Comparison of ENCODE assay signal across 1 cellular context in the genomic region with DNA sequence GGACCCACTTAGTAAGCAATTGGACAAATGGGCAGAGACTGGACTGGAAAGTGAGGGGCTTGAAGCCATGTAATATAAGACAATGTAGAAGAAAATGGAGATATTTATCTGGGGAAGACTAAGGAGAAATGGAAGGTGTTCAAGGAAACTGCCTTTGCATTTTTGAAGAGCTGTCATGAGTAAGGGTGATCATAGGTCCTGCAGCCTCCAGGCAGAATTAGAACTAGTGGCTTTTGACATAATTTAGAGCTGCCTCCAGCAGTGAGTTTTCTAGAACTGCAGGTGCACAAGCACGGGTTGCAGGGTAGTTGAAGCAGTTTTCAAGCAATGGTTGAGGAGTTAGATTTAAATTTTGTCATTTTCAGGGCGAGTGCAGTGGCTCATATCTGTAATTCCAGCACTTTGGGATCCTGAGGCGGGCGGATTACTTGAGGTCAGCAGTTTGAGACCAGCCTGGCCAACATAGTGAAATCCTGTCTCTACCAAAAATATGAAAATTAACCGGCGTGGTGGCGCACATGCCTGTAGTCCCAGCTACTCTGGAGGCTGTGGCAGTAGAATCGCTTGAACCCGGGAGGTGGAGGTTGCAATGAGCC.
A peak's percentile ranks its signal among the peaks of the same experiment; 100 is the strongest.
TF ChIP-seq lines count a peak whose summit lies in the region.

No MANE protein-coding gene starts in this region.

TF ChIP-seq in K562, 482 proteins besides CTCF, POLR2A, EP300 and RAD21 (continued from another document):
- TF ChIP-seq, protein P1, sequence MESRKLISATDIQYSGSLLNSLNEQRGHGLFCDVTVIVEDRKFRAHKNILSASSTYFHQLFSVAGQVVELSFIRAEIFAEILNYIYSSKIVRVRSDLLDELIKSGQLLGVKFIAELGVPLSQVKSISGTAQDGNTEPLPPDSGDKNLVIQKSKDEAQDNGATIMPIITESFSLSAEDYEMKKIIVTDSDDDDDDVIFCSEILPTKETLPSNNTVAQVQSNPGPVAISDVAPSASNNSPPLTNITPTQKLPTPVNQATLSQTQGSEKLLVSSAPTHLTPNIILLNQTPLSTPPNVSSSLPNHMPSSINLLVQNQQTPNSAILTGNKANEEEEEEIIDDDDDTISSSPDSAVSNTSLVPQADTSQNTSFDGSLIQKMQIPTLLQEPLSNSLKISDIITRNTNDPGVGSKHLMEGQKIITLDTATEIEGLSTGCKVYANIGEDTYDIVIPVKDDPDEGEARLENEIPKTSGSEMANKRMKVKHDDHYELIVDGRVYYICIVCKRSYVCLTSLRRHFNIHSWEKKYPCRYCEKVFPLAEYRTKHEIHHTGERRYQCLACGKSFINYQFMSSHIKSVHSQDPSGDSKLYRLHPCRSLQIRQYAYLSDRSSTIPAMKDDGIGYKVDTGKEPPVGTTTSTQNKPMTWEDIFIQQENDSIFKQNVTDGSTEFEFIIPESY (CRISPR knock-in tag; IDR thresholded peaks at IDR 0.05), result 0 out of 2 replicates have a peak, but pooled peaks have one; percentile 22
- TF ChIP-seq SMARCA4 (IDR thresholded peaks at IDR 0.05) (peak; percentile 28; the same call in 1 of the 2 replicates), ESRRB (CRISPR knock-in tag; IDR thresholded peaks at IDR 0.05; ENCODE audit: borderline replicate concordance) (no peak), HDAC3 (IDR thresholded peaks at IDR 0.05; ENCODE audit: borderline replicate concordance, partially characterized antibody) (no peak), ZNF75A (CRISPR knock-in tag; IDR thresholded peaks at IDR 0.05) (no peak), ZNF140 (CRISPR knock-in tag; IDR thresholded peaks at IDR 0.05) (no peak), NR2C1 (IDR thresholded peaks at IDR 0.05) (no peak), NR2C1 (tag; IDR thresholded peaks at IDR 0.05) (no peak), ZNF584 (CRISPR knock-in tag; IDR thresholded peaks at IDR 0.05; ENCODE audit: low read depth) (no peak), RBM39 (optimal IDR thresholded peaks at IDR 0.05; ENCODE audit: low read depth, low read length) (no peak), RCOR1 (IDR thresholded peaks at IDR 0.05; ENCODE audit: borderline replicate concordance in 1 of 2, low read depth in 2 of 2, low read length in 2 of 2) (peak in 1 of 2 experiments; percentile 42; a peak in 1 of 4 replicates), HDAC1 (IDR thresholded peaks at IDR 0.05) (no peak; a peak in 1 of 4 replicates), HMG20A (CRISPR knock-in tag; conservative IDR thresholded peaks at IDR 0.05) (no peak), ZZZ3 (IDR thresholded peaks at IDR 0.05) (no peak), CREB1 (IDR thresholded peaks at IDR 0.05) (0 out of 2 replicates have a peak, but pooled peaks have one; percentile 20), CREB1 (CRISPR knock-in tag; IDR thresholded peaks at IDR 0.05) (no peak), SIX5 (IDR thresholded peaks at IDR 0.05; ENCODE audit: borderline replicate concordance in 1 of 2, insufficient read depth in 1 of 2, low read depth in 1 of 2, low read length in 2 of 2) (no peak)
- TF ChIP-seq, protein P2, sequence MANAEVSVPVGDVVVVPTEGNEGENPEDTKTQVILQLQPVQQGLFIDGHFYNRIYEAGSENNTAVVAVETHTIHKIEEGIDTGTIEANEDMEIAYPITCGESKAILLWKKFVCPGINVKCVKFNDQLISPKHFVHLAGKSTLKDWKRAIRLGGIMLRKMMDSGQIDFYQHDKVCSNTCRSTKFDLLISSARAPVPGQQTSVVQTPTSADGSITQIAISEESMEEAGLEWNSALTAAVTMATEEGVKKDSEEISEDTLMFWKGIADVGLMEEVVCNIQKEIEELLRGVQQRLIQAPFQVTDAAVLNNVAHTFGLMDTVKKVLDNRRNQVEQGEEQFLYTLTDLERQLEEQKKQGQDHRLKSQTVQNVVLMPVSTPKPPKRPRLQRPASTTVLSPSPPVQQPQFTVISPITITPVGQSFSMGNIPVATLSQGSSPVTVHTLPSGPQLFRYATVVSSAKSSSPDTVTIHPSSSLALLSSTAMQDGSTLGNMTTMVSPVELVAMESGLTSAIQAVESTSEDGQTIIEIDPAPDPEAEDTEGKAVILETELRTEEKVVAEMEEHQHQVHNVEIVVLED (CRISPR knock-in tag; IDR thresholded peaks at IDR 0.05), result no peak
